Comparison of ENCODE assay signal across 8 cellular contexts in the genomic region with DNA sequence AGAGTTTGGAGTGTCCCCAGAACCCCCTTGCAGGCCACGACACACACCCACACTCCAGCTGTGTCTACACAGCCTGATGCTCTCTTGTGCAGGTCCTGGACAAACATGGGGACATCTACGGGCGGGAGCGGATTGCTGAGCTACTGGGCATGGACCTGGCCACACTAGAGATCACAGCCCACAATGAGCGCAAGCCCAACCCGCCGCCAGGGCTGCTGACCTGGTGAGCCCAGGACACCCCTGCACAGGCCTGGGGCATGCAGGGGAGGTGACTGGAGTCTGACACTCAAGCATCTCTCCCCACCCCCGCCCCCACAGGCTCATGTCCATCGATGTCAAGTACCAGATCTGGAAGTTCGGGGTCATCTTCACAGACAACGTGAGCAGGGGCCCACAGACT. TPM values are rescaled to one million over a fixed set of nuclear protein-coding genes. Genes with fewer than 3 reads are reported as not detected.
"Had no signal": no experiment of that assay in that cellular context is flagged by ENCODE, and none has a peak within 500 bp of the region (broad histone marks: within the 10 kb centered on the region; RNA-seq: fewer than 3 reads in every experiment).

No MANE protein-coding gene starts in this region.

- H3K4me3 Mint-ChIP-seq: H9, IgD-negative memory B cell had no signal

- H2AFZ ChIP-seq: GM23248 had no signal

- DNase-seq: GM23248, GOT3, H9, HCEC 1CT, KBM-7 had no signal

- ATAC-seq: HepG2 had no signal

- H3K27me3 Mint-ChIP-seq: IgD-negative memory B cell had no signal

- H3K27ac ChIP-seq: GM23248, HL-60 had no signal

- H3K4me1 Mint-ChIP-seq: H9 had no signal

- H3K9me3 Mint-ChIP-seq: H9, IgD-negative memory B cell had no signal

- H3K4me3 ChIP-seq: GM23248 had no signal

- H3K9ac ChIP-seq: GM23248 had no signal

- H3K36me3 Mint-ChIP-seq: IgD-negative memory B cell had no signal

- H3K27ac Mint-ChIP-seq: H9, IgD-negative memory B cell had no signal

RNA-seq across cellular contexts. Expression of gene MAP4K1, which starts 39.9 kb away (rescaled TPM):
- total RNA-seq: GM23248 had no signal
